11 cellular contexts compared by ENCODE assay signal in genomic region chr17:4901648-4902344, GRCh38. TPM values are rescaled to one million over a fixed set of nuclear protein-coding genes. Genes with fewer than 3 reads are reported as not detected.
DNase-seq lines count a peak whose midpoint lies in the region; ATAC-seq and TF ChIP-seq lines count a peak whose summit lies in the region.
"Had no signal": no experiment of that assay in that cellular context is flagged by ENCODE, and none has a peak within 500 bp of the region (broad histone marks: within the 10 kb centered on the region; RNA-seq: fewer than 3 reads in every experiment).

No MANE protein-coding gene starts in this region.

- WGBS in upper lobe of left lung, 2 donors, result 40 to 77% methylated on average over 37 to 43 of the region's 48 CpGs

- peak in 1 of 4 donors; percentile 28 for TF ChIP-seq POLR2A in upper lobe of left lung (IDR thresholded peaks at IDR 0.05)
- no peak for TF ChIP-seq POLR2A in GM18505 (IDR thresholded peaks at IDR 0.05; ENCODE audit: borderline replicate concordance, extremely low read depth, insufficient read depth, insufficient read length)

- TF ChIP-seq CTCF in upper lobe of left lung (IDR thresholded peaks at IDR 0.05), result no peak

- peak overlapping the region; percentile 9 for H3K4me3 ChIP-seq in mononuclear cell (ENCODE audit: low read length)
- H3K4me3 ChIP-seq in upper lobe of left lung, result peak overlapping the region in 3 of 4 donors; percentile 41 to 61 (median 52)

- no peak overlapping the region for H3K4me3 Mint-ChIP-seq in activated naive CD4-positive, alpha-beta T cell treated with anti-CD3 and anti-CD28 coated beads, Interleukin-2, amount 10 ng/mL, durations not matched to agents 7 days and 5 days

- peak; percentile 4 for DNase-seq in activated naive CD4-positive, alpha-beta T cell treated with Interleukin-2 at 50 U/mL for 16 hours
- no peak for DNase-seq in activated naive CD4-positive, alpha-beta T cell treated with anti-CD3 and anti-CD28 coated beads, Interleukin-2, amount 10 ng/mL, durations not matched to agents 7 days and 5 days
- DNase-seq in caudate nucleus (lab: John Stamatoyannopoulos, UW), result peak in 20 of 61 donors; percentile 5 to 56 (median 25)
- peak; percentile 75 to 92 for DNase-seq in upper lobe of left lung
- no peak for DNase-seq in NCI-H1105 (lab: John Stamatoyannopoulos, UW)
- DNase-seq: cortex of kidney, NCI-H446 had no signal

- CTCF ChIA-PET in activated naive CD4-positive, alpha-beta T cell treated with anti-CD3 and anti-CD28 coated beads, Interleukin-2, amount 10 ng/mL, durations not matched to agents 7 days and 5 days (lab: Charles Lee), result interaction anchor here (0.6 to 2.0 kb wide), 4 partner anchors 113 to 334 kb away, joined by 3 to 9 read pairs (median 5); partner anchors contain the start of genes ARRB2 and GLTPD2

- H3K27me3 ChIP-seq in mononuclear cell (ENCODE audit: insufficient read depth, low read length) (peaks cover 7% of the 10 kb centered on the region), upper lobe of left lung (peaks cover 0 to 9% (median 0%) of the 10 kb centered on the region in 4 donors)

- H3K36me3 Mint-ChIP-seq in activated naive CD4-positive, alpha-beta T cell treated with anti-CD3 and anti-CD28 coated beads, Interleukin-2, amount 10 ng/mL, durations not matched to agents 7 days and 5 days, result peaks cover 4% of the 10 kb centered on the region

- H3K27ac ChIP-seq in caudate nucleus (ENCODE audit: low read depth, low read length) (peak overlapping the region; percentile 82), upper lobe of left lung (peak overlapping the region; percentile 6 to 74 (median 50))

- no peak for TF ChIP-seq EP300 in upper lobe of left lung (IDR thresholded peaks at IDR 0.05)

- peak; percentile 59 to 66 for ATAC-seq in upper lobe of left lung (ENCODE audit: low FRiP score in 2 of 2)
- no peak for ATAC-seq in HG03045 (IDR thresholded peaks at IDR 0.05; ENCODE audit: unreplicated experiment)
- ATAC-seq in GM18505 (IDR thresholded peaks at IDR 0.05; ENCODE audit: unreplicated experiment), result no peak

- no peaks in the 10 kb centered on the region for H3K9me3 Mint-ChIP-seq in activated naive CD4-positive, alpha-beta T cell treated with anti-CD3 and anti-CD28 coated beads, Interleukin-2, amount 10 ng/mL, durations not matched to agents 7 days and 5 days

- peaks cover 0 to 9% (median 8%) of the 10 kb centered on the region in 4 donors for H3K36me3 ChIP-seq in upper lobe of left lung

- peaks cover 40% of the 10 kb centered on the region for H3K4me1 Mint-ChIP-seq in activated naive CD4-positive, alpha-beta T cell treated with anti-CD3 and anti-CD28 coated beads, Interleukin-2, amount 10 ng/mL, durations not matched to agents 7 days and 5 days

- H3K27me3 Mint-ChIP-seq in activated naive CD4-positive, alpha-beta T cell treated with anti-CD3 and anti-CD28 coated beads, Interleukin-2, amount 10 ng/mL, durations not matched to agents 7 days and 5 days, result peaks cover 40% of the 10 kb centered on the region

- H3K27ac Mint-ChIP-seq in activated naive CD4-positive, alpha-beta T cell treated with anti-CD3 and anti-CD28 coated beads, Interleukin-2, amount 10 ng/mL, durations not matched to agents 7 days and 5 days, result no peak overlapping the region

- peaks cover 53% of the 10 kb centered on the region for H3K4me1 ChIP-seq in mononuclear cell (ENCODE audit: insufficient read depth, low read length)
- peaks cover 9 to 46% (median 29%) of the 10 kb centered on the region in 4 donors for H3K4me1 ChIP-seq in upper lobe of left lung

- no peaks in the 10 kb centered on the region for H3K9me3 ChIP-seq in mononuclear cell (ENCODE audit: low read depth, low read length)
- no peaks in the 10 kb centered on the region for H3K9me3 ChIP-seq in upper lobe of left lung

RNA-seq across cellular contexts. Expression of gene CHRNE, which starts 1.1 kb away (rescaled TPM):
- total RNA-seq in mononuclear cell (2.2 TPM), upper lobe of left lung (1 to 10 TPM in 3 of 6 donors, under 1 TPM in 1, not detected in 2; 0.61 to 1.7 (median 1.2) TPM)

RNA-seq across cellular contexts. Expression of gene C17orf107, which starts 2.5 kb away (rescaled TPM):
- total RNA-seq in mononuclear cell (26.4 TPM), upper lobe of left lung (1 to 10 TPM; 2.6 to 6.3 (median 3.4) TPM)

RNA-seq across cellular contexts. Expression of gene GP1BA, which starts 30.3 kb away (rescaled TPM):
- 4.2 TPM for total RNA-seq in mononuclear cell
- 1 to 10 TPM in 1 of 6 donors, under 1 TPM in 4, not detected in 1; 0.23 to 1.4 (median 0.59) TPM for total RNA-seq in upper lobe of left lung
- total RNA-seq: kidney epithelial cell had no signal

RNA-seq across cellular contexts. Expression of gene SLC25A11, which starts 38.0 kb away (rescaled TPM):
- total RNA-seq in mononuclear cell (17.1 TPM), upper lobe of left lung (10 to 100 TPM; 37.5 to 69.2 (median 47.9) TPM)

RNA-seq across cellular contexts. Expression of gene RNF167, which starts 38.3 kb away (rescaled TPM):
- total RNA-seq in mononuclear cell (19.3 TPM), upper lobe of left lung (100 to 1,000 TPM in 2 of 6 donors, 10 to 100 TPM in 4; 41.9 to 130 (median 72.9) TPM)

Comparison
In these comparisons a context has a peak if more than half of its experiments do, and no peak if none do; other contexts are left out.
1. DNase-seq: peak in activated naive CD4-positive, alpha-beta T cell treated with Interleukin-2 at 50 U/mL for 16 hours (single experiment) and upper lobe of left lung (2 of 2); none in activated naive CD4-positive, alpha-beta T cell treated with anti-CD3 and anti-CD28 coated beads, Interleukin-2, amount 10 ng/mL, durations not matched to agents 7 days and 5 days (single experiment) and NCI-H1105 (single experiment).
2. ATAC-seq: peak in upper lobe of left lung (2 of 2); none in HG03045 (single experiment) and GM18505 (single experiment).